In genomic region chr15:60758961-60759729, GRCh38 we compare ENCODE assay signal across 13 cellular contexts.
DNase-seq lines count a peak whose midpoint lies in the region; ATAC-seq, FAIRE-seq and TF ChIP-seq lines count a peak whose summit lies in the region.
"Had no signal": no experiment of that assay in that cellular context is flagged by ENCODE, and none has a peak within 500 bp of the region (broad histone marks: within the 10 kb centered on the region; RNA-seq: fewer than 3 reads in every experiment).

No MANE protein-coding gene starts in this region.

- no peak for DNase-seq in CD4-positive, CD25-positive, alpha-beta regulatory T cell
- DNase-seq in T1000 (lab: John Stamatoyannopoulos, UW) (peak; percentile 53), fibroblast of the aortic adventitia (ENCODE audit: low read depth) (peak; percentile 89), sciatic nerve (ENCODE audit: low spot score) (no peak), ACHN (no peak), GM12891 (ENCODE audit: insufficient read length, low spot score) (no peak)
- DNase-seq in stimulated activated naive CD8-positive, alpha-beta T cell treated with anti-CD3 and anti-CD28 coated beads, Interleukin-15, Interleukin-2, amounts not matched to agents 100 U/mL and 50 U/mL, for 24 hours: no peak
- DNase-seq in activated CD4-positive, alpha-beta T cell treated with anti-CD3 and anti-CD28 coated beads for 36 hours: no peak
- DNase-seq: NCI-H510A, small intestine had no signal

- H3K27me3 Mint-ChIP-seq in CD4-positive, CD25-positive, alpha-beta regulatory T cell: no peaks in the 10 kb centered on the region
- H3K27me3 Mint-ChIP-seq in activated CD4-positive, alpha-beta T cell treated with anti-CD3 and anti-CD28 coated beads for 36 hours: no peaks in the 10 kb centered on the region

- H3K36me3 Mint-ChIP-seq in CD4-positive, CD25-positive, alpha-beta regulatory T cell: no peaks in the 10 kb centered on the region
- H3K36me3 Mint-ChIP-seq in activated CD4-positive, alpha-beta T cell treated with anti-CD3 and anti-CD28 coated beads for 36 hours (ENCODE audit: low read depth): no peaks in the 10 kb centered on the region

- peak overlapping the region in 2 of 3 donors; percentile 6 to 11 for H3K27ac Mint-ChIP-seq in CD4-positive, CD25-positive, alpha-beta regulatory T cell
- no peak overlapping the region for H3K27ac Mint-ChIP-seq in activated CD4-positive, alpha-beta T cell treated with anti-CD3 and anti-CD28 coated beads for 36 hours
- H3K27ac Mint-ChIP-seq: activated T-helper 2 cell treated with anti-CD3 and anti-CD28 coated beads, Interferon-gamma antibody, Interleukin-2, Interleukin-4, amounts not matched to agents 10 μg/mL and 5 μg/mL and 100 μg/mL, durations not matched to agents 14 hours and 24 hours and 36 hours had no signal

- in situ Hi-C loops in ACHN (cut with HindIII; ENCODE audit: low pct_ligation_motif_present, low pct_unique_long_range_greater_than_20kb, low sequenced_read_pairs): no loop called here

- H3K9me3 Mint-ChIP-seq in CD4-positive, CD25-positive, alpha-beta regulatory T cell: no peaks in the 10 kb centered on the region
- H3K9me3 Mint-ChIP-seq in activated CD4-positive, alpha-beta T cell treated with anti-CD3 and anti-CD28 coated beads for 36 hours (ENCODE audit: low read depth): no peaks in the 10 kb centered on the region
- H3K9me3 Mint-ChIP-seq: activated T-helper 2 cell treated with anti-CD3 and anti-CD28 coated beads, Interferon-gamma antibody, Interleukin-2, Interleukin-4, amounts not matched to agents 10 μg/mL and 5 μg/mL and 100 μg/mL, durations not matched to agents 14 hours and 24 hours and 36 hours had no signal

- CTCF ChIA-PET in activated CD4-positive, alpha-beta T cell treated with anti-CD3 and anti-CD28 coated beads for 36 hours (lab: Charles Lee): interaction anchor here (0.6 to 2.3 kb wide), 5 partner anchors 19 to 158 kb away, joined by 3 to 8 read pairs (median 5); no protein-coding TSS in a partner anchor

- no peaks in the 10 kb centered on the region for H3K9me3 ChIP-seq in CD4-positive, CD25-positive, alpha-beta regulatory T cell (ENCODE audit: control insufficient read depth in 2 of 2, low read length in 2 of 2)

- no peak overlapping the region for H3K4me3 ChIP-seq in CD4-positive, CD25-positive, alpha-beta regulatory T cell (ENCODE audit: low read depth, low read length)
- H3K4me3 ChIP-seq in fibroblast of the aortic adventitia (ENCODE audit: low read depth, low read length): no peak overlapping the region
- H3K4me3 ChIP-seq: SK-N-MC had no signal

- TF ChIP-seq CTCF in fibroblast of the aortic adventitia (IDR thresholded peaks at IDR 0.05; ENCODE audit: insufficient read depth, low read length): no peak

- intact Hi-C loops in sciatic nerve (cut with DNase I): no loop called here
- intact Hi-C loops in activated CD4-positive, alpha-beta T cell treated with anti-CD3 and anti-CD28 coated beads for 36 hours (cut with DNase I, micrococcal nuclease): no loop called here

- FAIRE-seq in GM12891 (lab: Jason Lieb, UNC): no peak
- FAIRE-seq: small intestine had no signal

- H3K27ac ChIP-seq in CD4-positive, CD25-positive, alpha-beta regulatory T cell (ENCODE audit: insufficient read depth, low read length, poor library complexity, severe bottlenecking): no peak overlapping the region
- H3K27ac ChIP-seq: HL-60, SK-N-MC had no signal

- peaks cover 0 to 6% (median 0%) of the 10 kb centered on the region in 4 donors for H3K4me1 Mint-ChIP-seq in CD4-positive, CD25-positive, alpha-beta regulatory T cell
- peaks cover 26% of the 10 kb centered on the region for H3K4me1 Mint-ChIP-seq in activated CD4-positive, alpha-beta T cell treated with anti-CD3 and anti-CD28 coated beads for 36 hours

- H3K4me1 ChIP-seq in CD4-positive, CD25-positive, alpha-beta regulatory T cell (ENCODE audit: control insufficient read depth, insufficient read depth, low read length, poor library complexity, severe bottlenecking): no peaks in the 10 kb centered on the region

- H3K4me3 Mint-ChIP-seq in CD4-positive, CD25-positive, alpha-beta regulatory T cell: peak overlapping the region in 1 of 4 donors; percentile 17
- no peak overlapping the region for H3K4me3 Mint-ChIP-seq in activated CD4-positive, alpha-beta T cell treated with anti-CD3 and anti-CD28 coated beads for 36 hours

- H3K27me3 ChIP-seq in CD4-positive, CD25-positive, alpha-beta regulatory T cell (ENCODE audit: control insufficient read depth, insufficient read depth, low read length): no peaks in the 10 kb centered on the region

- TF ChIP-seq POLR2A in GM12891 (IDR thresholded peaks at IDR 0.05; ENCODE audit: low read depth, low read length): no peak

- POLR2A ChIA-PET in activated CD4-positive, alpha-beta T cell treated with anti-CD3 and anti-CD28 coated beads for 36 hours (lab: Charles Lee): no interaction called here

- no peak for ATAC-seq in CD4-positive, CD25-positive, alpha-beta regulatory T cell (ENCODE audit: low read depth in 2 of 2)
- peak; percentile 80 for ATAC-seq in sciatic nerve
- ATAC-seq in stimulated activated naive CD8-positive, alpha-beta T cell treated with anti-CD3 and anti-CD28 coated beads, Interleukin-15, Interleukin-2, amounts not matched to agents 100 U/mL and 50 U/mL, for 24 hours: no peak
- no peak for ATAC-seq in activated CD4-positive, alpha-beta T cell treated with anti-CD3 and anti-CD28 coated beads for 36 hours

- H3K36me3 ChIP-seq in CD4-positive, CD25-positive, alpha-beta regulatory T cell (ENCODE audit: control insufficient read depth, insufficient read depth, low read length): no peaks in the 10 kb centered on the region

TF ChIP-seq in GM12891, 5 proteins besides CTCF, POLR2A, EP300 and RAD21:
- TF ChIP-seq SPI1 (IDR thresholded peaks at IDR 0.05; ENCODE audit: low read depth, low read length) (no peak), PAX5 (IDR thresholded peaks at IDR 0.05; ENCODE audit: insufficient read depth, low read length, severe bottlenecking) (no peak), POLR2AphosphoS5 (IDR thresholded peaks at IDR 0.05; ENCODE audit: low read depth, low read length) (no peak)

Comparison
In these comparisons a context has a peak if more than half of its experiments do, and no peak if none do; other contexts are left out.
1. DNase-seq: peak in T1000 (single experiment) and fibroblast of the aortic adventitia (single experiment); none in CD4-positive, CD25-positive, alpha-beta regulatory T cell (0 of 3), sciatic nerve (single experiment), stimulated activated naive CD8-positive, alpha-beta T cell treated with anti-CD3 and anti-CD28 coated beads, Interleukin-15, Interleukin-2, amounts not matched to agents 100 U/mL and 50 U/mL, for 24 hours (single experiment), activated CD4-positive, alpha-beta T cell treated with anti-CD3 and anti-CD28 coated beads for 36 hours (single experiment), ACHN (single experiment) and GM12891 (single experiment).